ENCODE assay signal across 10 cellular contexts in genomic region chr2:27737676-27738348, GRCh38. TPM values are rescaled to one million over a fixed set of nuclear protein-coding genes. Genes with fewer than 3 reads are reported as not detected.
DNase-seq lines count a peak whose midpoint lies in the region; ATAC-seq and TF ChIP-seq lines count a peak whose summit lies in the region.
"Had no signal": no experiment of that assay in that cellular context is flagged by ENCODE, and none has a peak within 500 bp of the region (broad histone marks: within the 10 kb centered on the region; RNA-seq: fewer than 3 reads in every experiment).

No MANE protein-coding gene starts in this region.

- WGBS in sigmoid colon, 2 donors, result 52 to 67% methylated on average over 7 of the region's 7 CpGs

- H3K36me3 Mint-ChIP-seq in endothelial cell (ENCODE audit: low read depth, unreplicated experiment), result peaks cover 8% of the 10 kb centered on the region
- H3K36me3 Mint-ChIP-seq: activated naive CD8-positive, alpha-beta T cell treated with anti-CD3 and anti-CD28 coated beads for 36 hours had no signal

- H3K27me3 ChIP-seq in foreskin keratinocyte, result no peaks in the 10 kb centered on the region
- no peaks in the 10 kb centered on the region for H3K27me3 ChIP-seq in sigmoid colon

- H3K4me3 Mint-ChIP-seq in endothelial cell (ENCODE audit: unreplicated experiment), result no peak overlapping the region
- H3K4me3 Mint-ChIP-seq: activated naive CD8-positive, alpha-beta T cell treated with anti-CD3 and anti-CD28 coated beads for 36 hours had no signal

- H3K27ac ChIP-seq in foreskin keratinocyte, result no peak overlapping the region
- peak overlapping the region in 3 of 4 donors; percentile 77 to 85 (median 79) for H3K27ac ChIP-seq in sigmoid colon

- ATAC-seq in SK-N-SH treated with all-trans-retinoic acid at 6 μM for 48 hours, result peak; percentile 54; the same call in 2 of the 3 replicates
- peak; percentile 55 for ATAC-seq in foreskin keratinocyte
- ATAC-seq in HG03095 (IDR thresholded peaks at IDR 0.05; ENCODE audit: unreplicated experiment), result no peak
- ATAC-seq in HG02610 (IDR thresholded peaks at IDR 0.05; ENCODE audit: unreplicated experiment), result no peak

- H3K4me1 ChIP-seq in foreskin keratinocyte, result no peaks in the 10 kb centered on the region
- peaks cover 0 to 14% (median 11%) of the 10 kb centered on the region in 4 donors for H3K4me1 ChIP-seq in sigmoid colon

- no peak for TF ChIP-seq POLR2A in sigmoid colon (IDR thresholded peaks at IDR 0.05)

- TF ChIP-seq CTCF in foreskin keratinocyte (conservative IDR thresholded peaks at IDR 0.05) (peak; percentile 23), sigmoid colon (IDR thresholded peaks at IDR 0.05) (no peak), endothelial cell (IDR thresholded peaks at IDR 0.05; ENCODE audit: unreplicated experiment) (no peak)

- no peak overlapping the region for H3K4me3 ChIP-seq in sigmoid colon

- peaks cover 23% of the 10 kb centered on the region for H3K4me1 Mint-ChIP-seq in endothelial cell (ENCODE audit: unreplicated experiment)

- H3K36me3 ChIP-seq in sigmoid colon, result no peaks in the 10 kb centered on the region

- TF ChIP-seq EP300 in sigmoid colon (IDR thresholded peaks at IDR 0.05), result no peak

- DNase-seq in EH (ENCODE audit: low read depth) (peak; percentile 76), foreskin keratinocyte (peak; percentile 80 to 93), sigmoid colon (no peak), NCI-H1092 treated with DMSO at 0.1 percent for 48 hours (lab: John Stamatoyannopoulos, UW) (no peak), endothelial cell (ENCODE audit: low spot score) (no peak)
- DNase-seq: activated naive CD8-positive, alpha-beta T cell treated with anti-CD3 and anti-CD28 coated beads for 36 hours; NCI-H345 had no signal

- no peaks in the 10 kb centered on the region for H3K9me3 ChIP-seq in sigmoid colon

- H3K27ac Mint-ChIP-seq in endothelial cell (ENCODE audit: unreplicated experiment), result no peak overlapping the region
- H3K27ac Mint-ChIP-seq: activated naive CD8-positive, alpha-beta T cell treated with anti-CD3 and anti-CD28 coated beads for 36 hours had no signal

- no peaks in the 10 kb centered on the region for H3K9me3 Mint-ChIP-seq in endothelial cell (ENCODE audit: unreplicated experiment)

- peaks cover 5% of the 10 kb centered on the region for H3K27me3 Mint-ChIP-seq in endothelial cell (ENCODE audit: unreplicated experiment)
- H3K27me3 Mint-ChIP-seq: activated naive CD8-positive, alpha-beta T cell treated with anti-CD3 and anti-CD28 coated beads for 36 hours had no signal

- intact Hi-C loops in sigmoid colon (cut with DNase I), result no loop called here

TF ChIP-seq in SK-N-SH treated with all-trans-retinoic acid at 6 μM for 48 hours, 23 proteins besides CTCF, POLR2A, EP300 and RAD21:
- TF ChIP-seq PPARA (CRISPR knock-in tag; IDR thresholded peaks at IDR 0.05; ENCODE audit: borderline replicate concordance), result no peak
- TF ChIP-seq, protein P1, sequence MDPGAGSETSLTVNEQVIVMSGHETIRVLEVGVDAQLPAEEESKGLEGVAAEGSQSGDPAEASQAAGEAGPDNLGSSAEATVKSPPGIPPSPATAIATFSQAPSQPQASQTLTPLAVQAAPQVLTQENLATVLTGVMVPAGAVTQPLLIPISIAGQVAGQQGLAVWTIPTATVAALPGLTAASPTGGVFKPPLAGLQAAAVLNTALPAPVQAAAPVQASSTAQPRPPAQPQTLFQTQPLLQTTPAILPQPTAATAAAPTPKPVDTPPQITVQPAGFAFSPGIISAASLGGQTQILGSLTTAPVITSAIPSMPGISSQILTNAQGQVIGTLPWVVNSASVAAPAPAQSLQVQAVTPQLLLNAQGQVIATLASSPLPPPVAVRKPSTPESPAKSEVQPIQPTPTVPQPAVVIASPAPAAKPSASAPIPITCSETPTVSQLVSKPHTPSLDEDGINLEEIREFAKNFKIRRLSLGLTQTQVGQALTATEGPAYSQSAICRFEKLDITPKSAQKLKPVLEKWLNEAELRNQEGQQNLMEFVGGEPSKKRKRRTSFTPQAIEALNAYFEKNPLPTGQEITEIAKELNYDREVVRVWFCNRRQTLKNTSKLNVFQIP (CRISPR knock-in tag; IDR thresholded peaks at IDR 0.05; ENCODE audit: borderline replicate concordance, low read depth), result no peak
- TF ChIP-seq ARNTL (CRISPR knock-in tag; IDR thresholded peaks at IDR 0.05; ENCODE audit: borderline replicate concordance, low read depth), result no peak
- peak; percentile 62; the same call in 1 of the 2 replicates for TF ChIP-seq TSHZ2 (CRISPR knock-in tag; IDR thresholded peaks at IDR 0.05)
- TF ChIP-seq GLIS3 (CRISPR knock-in tag; IDR thresholded peaks at IDR 0.05), result 0 out of 2 replicates have a peak, but pooled peaks have one; percentile 28
- TF ChIP-seq ZNF565 (CRISPR knock-in tag; conservative IDR thresholded peaks at IDR 0.05; ENCODE audit: low read depth), result no peak
- no peak for TF ChIP-seq CSDC2 (CRISPR knock-in tag; IDR thresholded peaks at IDR 0.05)
- TF ChIP-seq ZC3H10 (CRISPR knock-in tag; IDR thresholded peaks at IDR 0.05), result no peak
- TF ChIP-seq ZFP3 (CRISPR knock-in tag; IDR thresholded peaks at IDR 0.05), result no peak
- TF ChIP-seq ZNF8 (CRISPR knock-in tag; IDR thresholded peaks at IDR 0.05), result no peak
- no peak for TF ChIP-seq OSR1 (CRISPR knock-in tag; IDR thresholded peaks at IDR 0.05)
- no peak for TF ChIP-seq ESRRG (CRISPR knock-in tag; IDR thresholded peaks at IDR 0.05)
- no peak for TF ChIP-seq CREB5 (CRISPR knock-in tag; IDR thresholded peaks at IDR 0.05; ENCODE audit: low read depth)
- TF ChIP-seq TCF4 (CRISPR knock-in tag; IDR thresholded peaks at IDR 0.05; ENCODE audit: borderline replicate concordance), result peak; percentile 89
- no peak for TF ChIP-seq ZFP30 (CRISPR knock-in tag; IDR thresholded peaks at IDR 0.05)
- no peak for TF ChIP-seq RARB (CRISPR knock-in tag; IDR thresholded peaks at IDR 0.05)

RNA-seq across cellular contexts. Expression of gene MRPL33, which starts 33.7 kb away (rescaled TPM):
- total RNA-seq in foreskin keratinocyte, result 90.5 and 111 TPM in 2 replicates
- polyA plus RNA-seq in foreskin keratinocyte, result 169 and 190 TPM in 2 replicates
- total RNA-seq in sigmoid colon, result 100 to 1,000 TPM; 178 to 324 (median 239) TPM
- 100 to 1,000 TPM; 110 to 208 (median 152) TPM for polyA plus RNA-seq in sigmoid colon
- 52.0 TPM for total RNA-seq in endothelial cell (ENCODE audit: unreplicated experiment)

Comparison
In these comparisons a context has a peak if more than half of its experiments do, and no peak if none do; other contexts are left out.
1. DNase-seq: peak in EH (single experiment) and foreskin keratinocyte (2 of 2); none in sigmoid colon (single experiment), NCI-H1092 treated with DMSO at 0.1 percent for 48 hours (single experiment) and endothelial cell (single experiment).
2. ATAC-seq: peak in SK-N-SH treated with all-trans-retinoic acid at 6 μM for 48 hours (single experiment) and foreskin keratinocyte (single experiment); none in HG03095 (single experiment) and HG02610 (single experiment).